14 cellular contexts compared by ENCODE assay signal in genomic region chr20:32006841-32007786, GRCh38. TPM values are rescaled to one million over a fixed set of nuclear protein-coding genes. Genes with fewer than 3 reads are reported as not detected.
A peak's percentile ranks its signal among the peaks of the same experiment; 100 is the strongest.
DNase-seq lines count a peak whose midpoint lies in the region; ATAC-seq and TF ChIP-seq lines count a peak whose summit lies in the region.
"Had no signal": no experiment of that assay in that cellular context is flagged by ENCODE, and none has a peak within 500 bp of the region (broad histone marks: within the 10 kb centered on the region; RNA-seq: fewer than 3 reads in every experiment).

No MANE protein-coding gene starts in this region.

- H3K4me3 Mint-ChIP-seq in endothelial cell (ENCODE audit: unreplicated experiment): no peak overlapping the region
- H3K4me3 Mint-ChIP-seq: T-helper 2 cell treated with Interferon-gamma antibody and Interleukin-4, amounts not matched to agents 5 μg/mL and 100 μg/mL, for 36 hours had no signal

- H3K27ac Mint-ChIP-seq in endothelial cell (ENCODE audit: unreplicated experiment): peak overlapping the region; percentile 85
- H3K27ac Mint-ChIP-seq: T-helper 2 cell treated with Interferon-gamma antibody and Interleukin-4, amounts not matched to agents 5 μg/mL and 100 μg/mL, for 36 hours had no signal

- no peaks in the 10 kb centered on the region for H3K9me3 Mint-ChIP-seq in endothelial cell (ENCODE audit: unreplicated experiment)
- H3K9me3 Mint-ChIP-seq: T-helper 2 cell treated with Interferon-gamma antibody and Interleukin-4, amounts not matched to agents 5 μg/mL and 100 μg/mL, for 36 hours had no signal

- no peak overlapping the region for H3K9ac ChIP-seq in subcutaneous abdominal adipose tissue (ENCODE audit: low read length in 5 of 5)

- 39 to 49% (median 45%) methylated on average over 8 of the region's 8 CpGs for WGBS in heart left ventricle, 4 donors

- peaks cover 7 to 52% (median 27%) of the 10 kb centered on the region in 12 donors for H3K4me1 ChIP-seq in heart left ventricle
- peaks cover 0 to 51% (median 20%) of the 10 kb centered on the region in 5 donors for H3K4me1 ChIP-seq in subcutaneous abdominal adipose tissue (ENCODE audit: control insufficient read depth in 5 of 5, insufficient read depth in 5 of 5, low read length in 5 of 5)
- H3K4me1 ChIP-seq: pancreas had no signal

- H3K9me3 ChIP-seq in heart left ventricle (no peaks in the 10 kb centered on the region), subcutaneous abdominal adipose tissue (ENCODE audit: control insufficient read depth in 5 of 5, low read length in 5 of 5) (no peaks in the 10 kb centered on the region)
- H3K9me3 ChIP-seq: MG63, pancreas had no signal

- H3K4me3 ChIP-seq in heart left ventricle (no peak overlapping the region), subcutaneous abdominal adipose tissue (ENCODE audit: low read depth in 1 of 5, low read length in 5 of 5) (no peak overlapping the region)
- H3K4me3 ChIP-seq: MG63, pancreas had no signal

- H3K27me3 ChIP-seq in heart left ventricle (no peaks in the 10 kb centered on the region), subcutaneous abdominal adipose tissue (ENCODE audit: control insufficient read depth in 5 of 5, insufficient read depth in 4 of 5, low read length in 5 of 5) (peaks cover 0 to 11% (median 6%) of the 10 kb centered on the region in 5 donors)

- peak in 2 of 4 donors; percentile 20 to 27 for ATAC-seq in heart left ventricle
- no peak for ATAC-seq in left cardiac atrium

- no peak for TF ChIP-seq CTCF in heart left ventricle (IDR thresholded peaks at IDR 0.05)
- TF ChIP-seq CTCF in endothelial cell (IDR thresholded peaks at IDR 0.05; ENCODE audit: unreplicated experiment): no peak

- DNase-seq in heart left ventricle (no peak), left cardiac atrium (no peak), NCI-H446 treated with DMSO at 0.1 percent for 48 hours (lab: John Stamatoyannopoulos, UW) (peak; percentile 22), endothelial cell (ENCODE audit: low spot score) (no peak), D341Med (ENCODE audit: low spot score) (no peak), NCI-H226 (no peak), HCEC 1CT (no peak)
- DNase-seq: amniotic stem cell; midbrain; pancreas; stimulated activated CD4-positive, alpha-beta T cell treated with anti-CD3 and anti-CD28 coated beads, Interleukin-15, amount 100 ng/mL, for 24 hours had no signal

- H3K27me3 Mint-ChIP-seq in endothelial cell (ENCODE audit: unreplicated experiment): peaks cover 8% of the 10 kb centered on the region

- H3K4me1 Mint-ChIP-seq in endothelial cell (ENCODE audit: unreplicated experiment): peaks cover 64% of the 10 kb centered on the region

- H3K36me3 ChIP-seq in heart left ventricle: no peaks in the 10 kb centered on the region
- H3K36me3 ChIP-seq in subcutaneous abdominal adipose tissue (ENCODE audit: control insufficient read depth in 5 of 5, insufficient read depth in 5 of 5, low read length in 5 of 5): no peaks in the 10 kb centered on the region
- H3K36me3 ChIP-seq: MG63, pancreas had no signal

- H3K27ac ChIP-seq in heart left ventricle (peak overlapping the region; percentile 55 to 97 (median 74)), subcutaneous abdominal adipose tissue (ENCODE audit: low read depth, low read length) (peak overlapping the region; percentile 57)
- H3K27ac ChIP-seq: pancreas had no signal

- TF ChIP-seq POLR2A in heart left ventricle (IDR thresholded peaks at IDR 0.05): no peak

- no peaks in the 10 kb centered on the region for H3K36me3 Mint-ChIP-seq in endothelial cell (ENCODE audit: low read depth, unreplicated experiment)

- intact Hi-C loops in heart left ventricle (cut with DNase I): no loop called here
- intact Hi-C loops in left cardiac atrium (cut with DNase I): no loop called here

RNA-seq across cellular contexts. Expression of gene CCM2L, which starts 3.1 kb away (rescaled TPM):
- total RNA-seq in heart left ventricle: 10 to 100 TPM in 3 of 9 donors, 1 to 10 TPM in 6; 3.4 to 14.8 (median 8.7) TPM
- 10 to 100 TPM; 11.4 to 12.5 TPM for polyA plus RNA-seq in heart left ventricle
- total RNA-seq in left cardiac atrium: 1 to 10 TPM; 7.2 to 7.8 TPM
- total RNA-seq in endothelial cell (ENCODE audit: unreplicated experiment): 27.2 TPM

RNA-seq across cellular contexts. Expression of gene XKR7, which starts 39.2 kb away (rescaled TPM):
- total RNA-seq in heart left ventricle (not detected), left cardiac atrium (not detected), endothelial cell (ENCODE audit: unreplicated experiment) (0.23 TPM)
- polyA plus RNA-seq in heart left ventricle: not detected

RNA-seq across cellular contexts. Expression of gene HCK, which starts 44.9 kb away (rescaled TPM):
- total RNA-seq in heart left ventricle (10 to 100 TPM in 2 of 9 donors, 1 to 10 TPM in 7; 2.0 to 52.0 (median 4.5) TPM), left cardiac atrium (10 to 100 TPM; 11.1 to 14.1 TPM), endothelial cell (ENCODE audit: unreplicated experiment) (0.54 TPM)
- 1 to 10 TPM; 1.4 to 3.7 TPM for polyA plus RNA-seq in heart left ventricle

RNA-seq across cellular contexts. Expression of gene PDRG1, which starts 55.3 kb away (rescaled TPM):
- total RNA-seq in heart left ventricle (10 to 100 TPM in 1 of 9 donors, 1 to 10 TPM in 8; 5.2 to 10.7 (median 7.3) TPM), left cardiac atrium (1 to 10 TPM; 8.8 to 9.6 TPM), endothelial cell (ENCODE audit: unreplicated experiment) (21.2 TPM)
- polyA plus RNA-seq in heart left ventricle: 10 to 100 TPM in 1 of 2 donors, 1 to 10 TPM in 1; 8.8 to 15.2 TPM
